ENCODE assay signal across 1 cellular context in genomic region chr3:155805802-155806618, GRCh38.
TF ChIP-seq lines count a peak whose summit lies in the region.

C3orf33 (minus strand) TSS chr3:155806278; CDS start chr3:155806252, 26 bp downstream.

TF ChIP-seq in K562, 482 proteins besides CTCF, POLR2A, EP300 and RAD21 (continued from another document and continues in another):
- TF ChIP-seq ATF6 (CRISPR knock-in tag; IDR thresholded peaks at IDR 0.05) (no peak; the same call in 1 of the 2 replicates), NR2C1 (IDR thresholded peaks at IDR 0.05) (no peak), NR2C1 (tag; IDR thresholded peaks at IDR 0.05) (no peak), TCF3 (CRISPR knock-in tag; IDR thresholded peaks at IDR 0.05) (no peak), MAZ (CRISPR knock-in tag; conservative IDR thresholded peaks at IDR 0.05 in 1 of 2, IDR thresholded peaks at IDR 0.05 in 1 of 2) (peak; percentile 90), SMARCC2 (IDR thresholded peaks at IDR 0.05; ENCODE audit: low read depth) (no peak), DPF2 (IDR thresholded peaks at IDR 0.05) (no peak), DACH1 (IDR thresholded peaks at IDR 0.05; ENCODE audit: partially characterized antibody) (peak; percentile 39), KLF13 (tag; IDR thresholded peaks at IDR 0.05; ENCODE audit: borderline replicate concordance, low read depth) (no peak), ZNF232 (CRISPR knock-in tag; IDR thresholded peaks at IDR 0.05) (no peak), DDX20 (tag; IDR thresholded peaks at IDR 0.05; ENCODE audit: low read depth) (no peak), ZNF280B (CRISPR knock-in tag; IDR thresholded peaks at IDR 0.05) (no peak), FOXK2 (conservative IDR thresholded peaks at IDR 0.05 in 1 of 2, IDR thresholded peaks at IDR 0.05 in 1 of 2; ENCODE audit: low read depth in 2 of 2) (no peak), ZNF75A (CRISPR knock-in tag; IDR thresholded peaks at IDR 0.05) (no peak), TSC22D4 (tag; IDR thresholded peaks at IDR 0.05) (no peak), NFXL1 (CRISPR knock-in tag; IDR thresholded peaks at IDR 0.05) (no peak), CBFB (CRISPR knock-in tag; IDR thresholded peaks at IDR 0.05) (no peak), BRD4 (IDR thresholded peaks at IDR 0.05) (no peak), EZH2 (IDR thresholded peaks at IDR 0.05; ENCODE audit: borderline replicate concordance, low read depth, low read length) (no peak), TFAM (CRISPR knock-in tag; conservative IDR thresholded peaks at IDR 0.05) (no peak), THRA (IDR thresholded peaks at IDR 0.05) (no peak), THAP7 (CRISPR knock-in tag; IDR thresholded peaks at IDR 0.05) (no peak), ZSCAN29 (IDR thresholded peaks at IDR 0.05) (no peak), ZNF589 (CRISPR knock-in tag; IDR thresholded peaks at IDR 0.05; ENCODE audit: low read depth) (no peak), ZNF512 (tag; IDR thresholded peaks at IDR 0.05) (no peak), MECOM (CRISPR knock-in tag; IDR thresholded peaks at IDR 0.05) (no peak), MAX (CRISPR knock-in tag; IDR thresholded peaks at IDR 0.05) (peak; percentile 62; the same call in 1 of the 2 replicates), ZKSCAN3 (CRISPR knock-in tag; IDR thresholded peaks at IDR 0.05) (no peak), CBX5 (IDR thresholded peaks at IDR 0.05; ENCODE audit: borderline replicate concordance, low read depth) (no peak), OTX1 (CRISPR knock-in tag; IDR thresholded peaks at IDR 0.05) (no peak), SRSF1 (IDR thresholded peaks at IDR 0.05; ENCODE audit: low read depth, low read length) (0 out of 2 replicates have a peak, but pooled peaks have one; percentile 62), KAT2B (IDR thresholded peaks at IDR 0.05; ENCODE audit: low read depth, low read length) (no peak), MBD2 (IDR thresholded peaks at IDR 0.05; ENCODE audit: borderline replicate concordance, low read depth) (0 out of 2 replicates have a peak, but pooled peaks have one; percentile 20), NCOA4 (IDR thresholded peaks at IDR 0.05; ENCODE audit: partially characterized antibody) (no peak), ZKSCAN1 (IDR thresholded peaks at IDR 0.05; ENCODE audit: low read depth, low read length) (no peak; the same call in 1 of the 2 replicates), LCOR (CRISPR knock-in tag; IDR thresholded peaks at IDR 0.05) (no peak; the same call in 1 of the 2 replicates), ZNF785 (CRISPR knock-in tag; IDR thresholded peaks at IDR 0.05) (no peak), NR0B1 (IDR thresholded peaks at IDR 0.05; ENCODE audit: partially characterized antibody) (no peak), FOS (IDR thresholded peaks at IDR 0.05; ENCODE audit: extremely low read depth, insufficient read length) (no peak), ZBTB11 (CRISPR knock-in tag; IDR thresholded peaks at IDR 0.05) (peak in 1 of 3 experiments; percentile 88; a peak in 2 of 6 replicates), HMGXB4 (CRISPR knock-in tag; IDR thresholded peaks at IDR 0.05) (peak; percentile 92; the same call in 1 of the 2 replicates), ZNF778 (CRISPR knock-in tag; IDR thresholded peaks at IDR 0.05) (no peak), MYBL2 (IDR thresholded peaks at IDR 0.05; ENCODE audit: low read depth) (no peak), MYBL2 (CRISPR knock-in tag; IDR thresholded peaks at IDR 0.05; ENCODE audit: borderline replicate concordance) (no peak), RFX1 (IDR thresholded peaks at IDR 0.05) (no peak), ZNF277 (CRISPR knock-in tag; IDR thresholded peaks at IDR 0.05; ENCODE audit: borderline replicate concordance) (no peak), ZNF146 (CRISPR knock-in tag; IDR thresholded peaks at IDR 0.05; ENCODE audit: unreplicated experiment) (no peak), FOXM1 (IDR thresholded peaks at IDR 0.05; ENCODE audit: low read depth) (no peak), FOXM1 (CRISPR knock-in tag; IDR thresholded peaks at IDR 0.05; ENCODE audit: low read depth) (no peak), HES1 (IDR thresholded peaks at IDR 0.05; ENCODE audit: low read depth) (no peak), ZNF561 (CRISPR knock-in tag; conservative IDR thresholded peaks at IDR 0.05) (no peak), MLLT1 (IDR thresholded peaks at IDR 0.05) (no peak), HSF4 (CRISPR knock-in tag; IDR thresholded peaks at IDR 0.05; ENCODE audit: borderline replicate concordance) (no peak), ZNF253 (CRISPR knock-in tag; conservative IDR thresholded peaks at IDR 0.05) (no peak)
